ENCODE assay signal across 8 cellular contexts in the genomic region with DNA sequence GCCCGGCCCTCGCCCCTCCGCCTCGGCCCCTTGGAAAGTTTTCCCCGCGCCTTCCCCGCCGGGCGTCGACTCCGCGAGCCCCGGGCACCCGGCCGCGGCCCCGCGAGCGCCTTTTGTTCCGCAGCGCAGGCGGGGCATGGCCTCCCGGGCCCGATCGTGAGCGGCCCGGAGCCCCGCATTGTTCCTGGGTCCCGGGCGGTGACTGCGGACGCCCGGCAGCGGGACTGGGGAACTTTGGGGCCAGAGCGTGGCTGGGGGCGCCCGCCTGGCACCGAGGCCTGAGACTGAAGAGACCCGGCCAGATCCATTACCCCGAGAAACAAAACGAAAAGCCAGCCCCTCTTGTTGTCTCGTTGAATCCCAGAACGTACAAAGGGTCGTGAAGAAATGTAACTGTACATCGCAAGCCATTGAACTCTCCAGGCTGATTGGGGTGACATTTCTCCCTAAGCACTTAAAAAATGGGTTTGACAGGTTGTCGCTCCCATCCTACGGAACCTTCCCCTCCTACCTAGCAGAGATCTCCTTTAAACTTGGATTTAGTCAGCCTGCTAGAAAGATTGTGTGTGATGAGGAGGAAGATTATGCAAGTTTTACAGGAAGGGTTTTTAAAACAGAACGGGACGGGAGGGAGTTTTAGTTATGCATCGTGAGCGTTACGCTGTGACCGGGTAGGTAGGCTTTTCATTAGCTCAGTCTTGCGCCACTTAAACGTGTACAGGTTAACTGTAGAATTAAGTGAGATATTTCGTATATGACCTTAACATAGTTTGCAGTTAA. TPM values are rescaled to one million over a fixed set of nuclear protein-coding genes. Genes with fewer than 3 reads are reported as not detected.
DNase-seq lines count a peak whose midpoint lies in the region; ATAC-seq and TF ChIP-seq lines count a peak whose summit lies in the region.

No MANE protein-coding gene starts in this region.

- H3K4me3 ChIP-seq in A673 (ENCODE audit: low read depth, low read length, poor library complexity, severe bottlenecking): peak overlapping the region; percentile 94
- peak overlapping the region; percentile 71 to 96 (median 90) for H3K4me3 ChIP-seq in heart left ventricle

- CTCF ChIA-PET in A673 (lab: Charles Lee): no interaction called here

- H3K9me3 ChIP-seq in A673 (ENCODE audit: low read depth, low read length, poor library complexity, severe bottlenecking) (no peaks in the 10 kb centered on the region), heart left ventricle (no peaks in the 10 kb centered on the region)

- H3K27ac Mint-ChIP-seq in activated naive CD4-positive, alpha-beta T cell treated with anti-CD3 and anti-CD28 coated beads, Interleukin-2, amount 50 U/mL, for 72 hours: peak overlapping the region; percentile 81 to 91

- H3K27me3 ChIP-seq in A673 (replicated peaks; ENCODE audit: insufficient read depth, low read depth, low read length, poor library complexity) (no peaks in the 10 kb centered on the region), heart left ventricle (no peaks in the 10 kb centered on the region)

- DNase-seq in A673 (ENCODE audit: low spot score) (peak; percentile 39), GM10266 (ENCODE audit: extremely low spot score) (peak; percentile 26), NCI-H2227 (lab: John Stamatoyannopoulos, UW; ENCODE audit: unreplicated experiment) (peak; percentile 31), heart left ventricle (peak in 3 of 5 donors; percentile 15 to 44 (median 30)), putamen (ENCODE audit: low spot score) (peak; percentile 63)
- DNase-seq in activated naive CD4-positive, alpha-beta T cell treated with anti-CD3 and anti-CD28 coated beads, Interleukin-2, amount 50 U/mL, for 72 hours (ENCODE audit: low spot score in 2 of 2): peak in 1 of 2 donors; percentile 14

- H3K4me1 ChIP-seq in A673 (ENCODE audit: insufficient read depth, low read length, poor library complexity, severe bottlenecking) (peaks cover 23% of the 10 kb centered on the region), heart left ventricle (peaks cover 3 to 56% (median 29%) of the 10 kb centered on the region in 12 donors)

- peak overlapping the region; percentile 95 for H3K27ac ChIP-seq in A673 (ENCODE audit: low read depth, low read length, poor library complexity, severe bottlenecking)
- H3K27ac ChIP-seq in heart left ventricle: peak overlapping the region; percentile 84 to 98 (median 94)

- peaks cover 12% of the 10 kb centered on the region in 2 donors for H3K36me3 Mint-ChIP-seq in activated naive CD4-positive, alpha-beta T cell treated with anti-CD3 and anti-CD28 coated beads, Interleukin-2, amount 50 U/mL, for 72 hours

- BruUV-seq in A673 (replicated peaks; lab: Mats Ljungman, UMichigan): no TSS peak

- H3K9me3 Mint-ChIP-seq in activated naive CD4-positive, alpha-beta T cell treated with anti-CD3 and anti-CD28 coated beads, Interleukin-2, amount 50 U/mL, for 72 hours: peaks cover 0 to 4% of the 10 kb centered on the region in 2 donors

- no peak for TF ChIP-seq CTCF in A673 (conservative IDR thresholded peaks at IDR 0.05; ENCODE audit: low read depth, low read length)
- TF ChIP-seq CTCF in GM10266 (IDR thresholded peaks at IDR 0.05; ENCODE audit: control insufficient read depth, insufficient read depth, low read depth, missing control alignments): no peak
- no peak for TF ChIP-seq CTCF in heart left ventricle (IDR thresholded peaks at IDR 0.05)

- POLR2A ChIA-PET in A673 (lab: Charles Lee; ENCODE audit: low non-redundant PET): interaction anchor here (0.5 kb wide), 1 partner anchor 46 kb away, joined by 12 read pairs; no protein-coding TSS in a partner anchor

- no peak for TF ChIP-seq POLR2A in heart left ventricle (IDR thresholded peaks at IDR 0.05)

- H3K36me3 ChIP-seq in A673 (ENCODE audit: insufficient read depth, low read length, poor library complexity, severe bottlenecking) (no peaks in the 10 kb centered on the region), heart left ventricle (no peaks in the 10 kb centered on the region)

- ATAC-seq in HG02840 (IDR thresholded peaks at IDR 0.05; ENCODE audit: low FRiP score, unreplicated experiment): peak; percentile 10
- ATAC-seq in activated naive CD4-positive, alpha-beta T cell treated with anti-CD3 and anti-CD28 coated beads, Interleukin-2, amount 50 U/mL, for 72 hours: peak; percentile 12 to 29
- peak in 1 of 4 donors; percentile 3 for ATAC-seq in heart left ventricle
- no peak for ATAC-seq in GM18520 (IDR thresholded peaks at IDR 0.05; ENCODE audit: unreplicated experiment)

- intact Hi-C loops in A673 (cut with micrococcal nuclease; ENCODE audit: unreplicated experiment) (loop anchor here (5.0 kb wide), 1 partner anchor 42 kb away; no protein-coding TSS in a partner anchor), heart left ventricle (cut with DNase I) (loop anchor here in 5 of 10 donors (5.0 kb wide), 2 partner anchors 37 to 42 kb away; no protein-coding TSS in a partner anchor)

- 0 to 1% (median 1%) methylated on average over 33 to 56 of the region's 56 CpGs for WGBS in heart left ventricle, 4 donors

RNA-seq across cellular contexts. Expression of gene METTL9, which starts 0.8 kb away (rescaled TPM):
- 145 and 151 TPM in 2 replicates for total RNA-seq in A673 (2021)
- total RNA-seq in activated naive CD4-positive, alpha-beta T cell treated with anti-CD3 and anti-CD28 coated beads, Interleukin-2, amount 50 U/mL, for 72 hours: 100 to 1,000 TPM in 1 of 2 donors, 10 to 100 TPM in 1; 92.2 to 117 TPM
- total RNA-seq in heart left ventricle: 10 to 100 TPM; 53.2 to 70.6 (median 59.3) TPM
- polyA plus RNA-seq in heart left ventricle: 10 to 100 TPM; 12.2 to 51.3 TPM

RNA-seq across cellular contexts. Expression of gene IGSF6, which starts 52.2 kb away (rescaled TPM):
- total RNA-seq in A673 (2021) (not detected in 2 replicates), heart left ventricle (10 to 100 TPM in 1 of 9 donors, 1 to 10 TPM in 4, under 1 TPM in 4; 0.56 to 45.0 (median 1.5) TPM)
- under 1 TPM in 1 of 2 donors, not detected in 1; 0.30 TPM for total RNA-seq in activated naive CD4-positive, alpha-beta T cell treated with anti-CD3 and anti-CD28 coated beads, Interleukin-2, amount 50 U/mL, for 72 hours
- polyA plus RNA-seq in heart left ventricle: under 1 TPM; 0.71 to 0.91 TPM
